8 cellular contexts compared by ENCODE assay signal in the genomic region with DNA sequence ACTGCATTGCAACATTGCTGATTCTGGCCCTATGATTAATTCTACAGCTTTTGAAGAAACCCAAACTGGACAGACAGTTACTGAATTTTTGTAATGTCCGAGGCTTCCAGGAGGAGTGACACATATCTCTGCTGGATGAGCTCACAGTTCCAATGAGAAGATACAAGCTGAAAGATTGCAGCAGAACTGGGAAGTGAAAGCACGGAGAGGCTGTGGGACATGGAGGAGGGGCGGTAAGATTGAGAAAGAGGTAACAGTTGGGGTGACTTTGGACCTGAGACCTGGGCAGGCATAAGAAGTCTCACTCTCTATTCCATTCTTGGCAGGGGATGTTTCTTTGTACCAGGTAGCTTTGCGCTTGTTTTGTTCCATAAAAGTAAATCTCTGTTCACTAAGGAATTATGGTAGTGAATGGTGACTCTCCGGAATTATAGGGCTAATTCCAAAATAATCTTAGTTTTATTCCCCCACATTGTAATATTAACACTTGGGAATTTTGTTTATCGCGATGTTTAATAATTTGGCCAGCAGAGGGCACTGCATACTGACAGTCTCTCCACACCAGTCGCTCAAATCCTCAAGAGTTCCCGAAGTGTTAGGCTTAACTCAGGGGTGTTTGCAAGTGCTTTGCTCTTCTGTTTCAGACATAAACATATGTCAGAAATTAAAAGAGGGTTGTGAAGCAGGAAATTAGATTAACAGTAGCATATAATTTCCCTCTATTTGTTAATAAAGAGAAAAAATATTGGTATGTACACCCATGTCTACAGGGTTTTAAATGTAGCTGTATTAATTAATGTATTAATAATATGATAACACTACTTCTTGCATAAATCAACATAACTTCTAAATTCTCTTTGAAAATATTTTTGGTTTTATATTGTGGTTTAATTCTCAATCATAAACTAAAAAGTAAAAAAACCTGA.
A peak's percentile ranks its signal among the peaks of the same experiment; 100 is the strongest.
DNase-seq lines count a peak whose midpoint lies in the region; ATAC-seq and TF ChIP-seq lines count a peak whose summit lies in the region.

No MANE protein-coding gene starts in this region.

- 6 to 11% (median 10%) methylated on average over 9 of the region's 9 CpGs for WGBS in adrenal gland, 4 donors

- no peaks in the 10 kb centered on the region for H3K9me3 Mint-ChIP-seq in CD4-positive, CD25-positive, alpha-beta regulatory T cell
- no peaks in the 10 kb centered on the region for H3K9me3 Mint-ChIP-seq in stimulated activated memory B cell treated with anti-CD40 and anti-IgM and Interleukin-4, amounts not matched to agents 10 μg/mL and 1 μg/mL and 100 μg/mL, for 72 hours

- peak; percentile 4 to 47 (median 47) for DNase-seq in CD4-positive, CD25-positive, alpha-beta regulatory T cell
- DNase-seq in HPDE6-E6E7 (ENCODE audit: extremely low spot score) (peak; percentile 7), NOMO-1 (lab: John Stamatoyannopoulos, UW; ENCODE audit: unreplicated experiment in 2 of 2) (peak; percentile 95), adrenal gland (peak in 5 of 7 donors; percentile 23 to 48 (median 36)), left cardiac atrium (no peak), gastrocnemius medialis (no peak)

- H3K4me3 ChIP-seq in CD4-positive, CD25-positive, alpha-beta regulatory T cell (ENCODE audit: low read depth, low read length), result no peak overlapping the region
- H3K4me3 ChIP-seq in adrenal gland (peak overlapping the region in 1 of 4 donors; percentile 23), gastrocnemius medialis (no peak overlapping the region)

- intact Hi-C loops in adrenal gland (cut with DNase I), result no loop called here
- intact Hi-C loops in left cardiac atrium (cut with DNase I), result no loop called here
- intact Hi-C loops in gastrocnemius medialis (cut with DNase I; ENCODE audit: low total_unique reads), result no loop called here

- H3K36me3 Mint-ChIP-seq in CD4-positive, CD25-positive, alpha-beta regulatory T cell, result peaks cover 4% of the 10 kb centered on the region
- H3K36me3 Mint-ChIP-seq in stimulated activated memory B cell treated with anti-CD40 and anti-IgM and Interleukin-4, amounts not matched to agents 10 μg/mL and 1 μg/mL and 100 μg/mL, for 72 hours, result no peaks in the 10 kb centered on the region

- H3K9me3 ChIP-seq in CD4-positive, CD25-positive, alpha-beta regulatory T cell (ENCODE audit: control insufficient read depth in 2 of 2, low read length in 2 of 2), result no peaks in the 10 kb centered on the region
- no peaks in the 10 kb centered on the region for H3K9me3 ChIP-seq in adrenal gland (replicated peaks in 1 of 3)
- H3K9me3 ChIP-seq in gastrocnemius medialis, result no peaks in the 10 kb centered on the region

- H3K4me1 Mint-ChIP-seq in CD4-positive, CD25-positive, alpha-beta regulatory T cell, result peaks cover 0 to 14% (median 2%) of the 10 kb centered on the region in 4 donors
- no peaks in the 10 kb centered on the region for H3K4me1 Mint-ChIP-seq in stimulated activated memory B cell treated with anti-CD40 and anti-IgM and Interleukin-4, amounts not matched to agents 10 μg/mL and 1 μg/mL and 100 μg/mL, for 72 hours

- TF ChIP-seq POLR2A in adrenal gland (IDR thresholded peaks at IDR 0.05), result no peak
- TF ChIP-seq POLR2A in gastrocnemius medialis (IDR thresholded peaks at IDR 0.05), result no peak

- TF ChIP-seq CTCF in adrenal gland (IDR thresholded peaks at IDR 0.05), result peak; percentile 32 to 69 (median 54)
- TF ChIP-seq CTCF in gastrocnemius medialis (IDR thresholded peaks at IDR 0.05 in 4 of 5, conservative IDR thresholded peaks at IDR 0.05 in 1 of 5), result peak; percentile 23 to 66 (median 30)

- peak in 1 of 2 donors; percentile 37 for ATAC-seq in CD4-positive, CD25-positive, alpha-beta regulatory T cell (ENCODE audit: low read depth in 2 of 2)
- ATAC-seq in GM18519 (IDR thresholded peaks at IDR 0.05; ENCODE audit: low FRiP score, unreplicated experiment) (peak; percentile 41), left cardiac atrium (peak; percentile 55 to 83), gastrocnemius medialis (peak; percentile 30 to 61)
- no peak for ATAC-seq in stimulated activated memory B cell treated with anti-CD40 and anti-IgM and Interleukin-4, amounts not matched to agents 10 μg/mL and 1 μg/mL and 100 μg/mL, for 72 hours

- H3K27me3 ChIP-seq in CD4-positive, CD25-positive, alpha-beta regulatory T cell (ENCODE audit: control insufficient read depth, insufficient read depth, low read length), result peaks cover under 1% of the 10 kb centered on the region
- H3K27me3 ChIP-seq in adrenal gland (no peaks in the 10 kb centered on the region), gastrocnemius medialis (no peaks in the 10 kb centered on the region)

- no peaks in the 10 kb centered on the region for H3K4me1 ChIP-seq in CD4-positive, CD25-positive, alpha-beta regulatory T cell (ENCODE audit: control insufficient read depth, insufficient read depth, low read length, poor library complexity, severe bottlenecking)
- H3K4me1 ChIP-seq in adrenal gland (replicated peaks in 1 of 2) (peaks cover 0 to 7% of the 10 kb centered on the region in 2 donors), gastrocnemius medialis (no peaks in the 10 kb centered on the region)

- in situ Hi-C loops in gastrocnemius medialis (cut with MboI; ENCODE audit: low sequenced_read_pairs in 4 of 4), result no loop called here

- H3K36me3 ChIP-seq in CD4-positive, CD25-positive, alpha-beta regulatory T cell (ENCODE audit: control insufficient read depth, insufficient read depth, low read length), result no peaks in the 10 kb centered on the region
- no peaks in the 10 kb centered on the region for H3K36me3 ChIP-seq in adrenal gland (replicated peaks in 1 of 2)
- no peaks in the 10 kb centered on the region for H3K36me3 ChIP-seq in gastrocnemius medialis

- H3K27ac ChIP-seq in CD4-positive, CD25-positive, alpha-beta regulatory T cell (ENCODE audit: insufficient read depth, low read length, poor library complexity, severe bottlenecking), result no peak overlapping the region
- H3K27ac ChIP-seq in adrenal gland (peak overlapping the region in 1 of 5 donors; percentile 57), gastrocnemius medialis (no peak overlapping the region)

- H3K4me3 Mint-ChIP-seq in CD4-positive, CD25-positive, alpha-beta regulatory T cell, result no peak overlapping the region
- H3K4me3 Mint-ChIP-seq in stimulated activated memory B cell treated with anti-CD40 and anti-IgM and Interleukin-4, amounts not matched to agents 10 μg/mL and 1 μg/mL and 100 μg/mL, for 72 hours, result no peak overlapping the region

- no peak overlapping the region for H3K27ac Mint-ChIP-seq in CD4-positive, CD25-positive, alpha-beta regulatory T cell
- no peak overlapping the region for H3K27ac Mint-ChIP-seq in stimulated activated memory B cell treated with anti-CD40 and anti-IgM and Interleukin-4, amounts not matched to agents 10 μg/mL and 1 μg/mL and 100 μg/mL, for 72 hours

- peaks cover 4% of the 10 kb centered on the region for H3K27me3 Mint-ChIP-seq in CD4-positive, CD25-positive, alpha-beta regulatory T cell
- peaks cover 17% of the 10 kb centered on the region for H3K27me3 Mint-ChIP-seq in stimulated activated memory B cell treated with anti-CD40 and anti-IgM and Interleukin-4, amounts not matched to agents 10 μg/mL and 1 μg/mL and 100 μg/mL, for 72 hours

Comparison
In these comparisons a context has a peak if more than half of its experiments do, and no peak if none do; other contexts are left out.
1. DNase-seq: peak in CD4-positive, CD25-positive, alpha-beta regulatory T cell (3 of 3), HPDE6-E6E7 (single experiment), NOMO-1 (2 of 2) and adrenal gland (5 of 7); none in left cardiac atrium (single experiment) and gastrocnemius medialis (0 of 2).